In genomic region chr1:206032356-206033140, GRCh38 we compare ENCODE assay signal across 29 cellular contexts. TPM values are rescaled to one million over a fixed set of nuclear protein-coding genes. Genes with fewer than 3 reads are reported as not detected.
DNase-seq lines count a peak whose midpoint lies in the region; ATAC-seq and TF ChIP-seq lines count a peak whose summit lies in the region.
"Had no signal": no experiment of that assay in that cellular context is flagged by ENCODE, and none has a peak within 500 bp of the region (broad histone marks: within the 10 kb centered on the region; RNA-seq: fewer than 3 reads in every experiment).

No MANE protein-coding gene starts in this region.

- H3K9me3 ChIP-seq in SJSA1 (replicated peaks) (peaks cover 5% of the 10 kb centered on the region; the same call in 1 of the 2 replicates), breast epithelium (no peaks in the 10 kb centered on the region)
- H3K9me3 ChIP-seq: Caco-2, left ventricle myocardium inferior, mucosa of descending colon, Peyer's patch, prostate gland, spleen, upper lobe of right lung had no signal

- no peak for ATAC-seq in SK-N-SH treated with all-trans-retinoic acid at 6 μM for 48 hours
- ATAC-seq: activated CD8-positive, alpha-beta memory T cell treated with anti-CD3 and anti-CD28 coated beads, Interleukin-2, amount 10 ng/mL, durations not matched to agents 7 days and 5 days; activated T-helper 17 cell treated with anti-CD3 and anti-CD28 coated beads, Interleukin-2, amount 50 U/mL, for 72 hours; mucosa of descending colon; upper lobe of right lung had no signal

- DNase-seq in NCI-H82 (lab: John Stamatoyannopoulos, UW) (peak; percentile 29), NCI-H82 treated with DMSO at 0.1 percent for 48 hours (lab: John Stamatoyannopoulos, UW; ENCODE audit: unreplicated experiment) (no peak), SJSA1 (ENCODE audit: low read depth in 1 of 2, low spot score in 2 of 2) (peak in 1 of 2 experiments; percentile 28), fibroblast of the aortic adventitia (ENCODE audit: low read depth) (peak; percentile 11), NCI-H2196 (lab: John Stamatoyannopoulos, UW; ENCODE audit: unreplicated experiment) (no peak), breast epithelium (ENCODE audit: low spot score in 2 of 2) (no peak)
- no peak for DNase-seq in activated T-cell treated with anti-CD3 and anti-CD28 coated beads, Interleukin-2, amount 50 U/mL, for 24 hours
- DNase-seq: activated CD4-positive, alpha-beta T cell treated with anti-CD3 and anti-CD28 coated beads for 48 hours; activated CD8-positive, alpha-beta memory T cell treated with anti-CD3 and anti-CD28 coated beads, Interleukin-2, amount 10 ng/mL, durations not matched to agents 7 days and 5 days; Caco-2; cortex of kidney; GOT3; left ventricle myocardium inferior; mucosa of descending colon; NCI-H1436; NCI-H2171; NCI-H69; Peyer's patch; spleen; stimulated activated CD4-positive, alpha-beta T cell treated with anti-CD3 and anti-CD28 coated beads, Interleukin-4, amount 100 ng/mL, for 4 hours; upper lobe of right lung had no signal

- H3K27ac Mint-ChIP-seq in activated T-cell treated with anti-CD3 and anti-CD28 coated beads, Interleukin-2, amount 50 U/mL, for 24 hours = no peak overlapping the region
- H3K27ac Mint-ChIP-seq: activated CD8-positive, alpha-beta memory T cell treated with anti-CD3 and anti-CD28 coated beads, Interleukin-2, amount 10 ng/mL, durations not matched to agents 7 days and 5 days; activated T-helper 17 cell treated with anti-CD3 and anti-CD28 coated beads, Interleukin-2, amount 50 U/mL, for 72 hours; brain; neural progenitor cell had no signal

- H3K4me1 ChIP-seq in SJSA1 (replicated peaks) (peaks cover 13% of the 10 kb centered on the region), breast epithelium (no peaks in the 10 kb centered on the region)
- H3K4me1 ChIP-seq: left ventricle myocardium inferior, prostate gland had no signal

- TF ChIP-seq POLR2A in breast epithelium (IDR thresholded peaks at IDR 0.05) = no peak

- intact Hi-C loops in breast epithelium (cut with DNase I; ENCODE audit: low total_unique reads) = no loop called here

- H3K4me3 ChIP-seq in SJSA1 (no peak overlapping the region), fibroblast of the aortic adventitia (ENCODE audit: low read depth, low read length) (no peak overlapping the region), breast epithelium (no peak overlapping the region)
- H3K4me3 ChIP-seq: left ventricle myocardium inferior, mucosa of descending colon, neural progenitor cell, Peyer's patch, prostate gland, spleen, upper lobe of right lung had no signal

- peaks cover 15% of the 10 kb centered on the region for H3K4me1 Mint-ChIP-seq in activated T-cell treated with anti-CD3 and anti-CD28 coated beads, Interleukin-2, amount 50 U/mL, for 24 hours (ENCODE audit: low read depth)

- no peak for TF ChIP-seq CTCF in fibroblast of the aortic adventitia (IDR thresholded peaks at IDR 0.05; ENCODE audit: insufficient read depth, low read length)
- no peak for TF ChIP-seq CTCF in breast epithelium (IDR thresholded peaks at IDR 0.05)

- H3K36me3 ChIP-seq in SJSA1 (no peaks in the 10 kb centered on the region), breast epithelium (no peaks in the 10 kb centered on the region)
- H3K36me3 ChIP-seq: left ventricle myocardium inferior, neural progenitor cell, Peyer's patch, prostate gland, spleen, upper lobe of right lung had no signal

- H3K27me3 Mint-ChIP-seq in activated T-cell treated with anti-CD3 and anti-CD28 coated beads, Interleukin-2, amount 50 U/mL, for 24 hours = peaks cover 27% of the 10 kb centered on the region

- H3K27me3 ChIP-seq in SJSA1 (replicated peaks) (peaks cover 33% of the 10 kb centered on the region), breast epithelium (no peaks in the 10 kb centered on the region)
- H3K27me3 ChIP-seq: neural progenitor cell, Peyer's patch, upper lobe of right lung had no signal

- no peaks in the 10 kb centered on the region for H3K36me3 Mint-ChIP-seq in activated T-cell treated with anti-CD3 and anti-CD28 coated beads, Interleukin-2, amount 50 U/mL, for 24 hours (ENCODE audit: low read depth)
- H3K36me3 Mint-ChIP-seq: activated CD8-positive, alpha-beta memory T cell treated with anti-CD3 and anti-CD28 coated beads, Interleukin-2, amount 10 ng/mL, durations not matched to agents 7 days and 5 days; brain; neural progenitor cell had no signal

- H3K4me3 Mint-ChIP-seq in activated T-cell treated with anti-CD3 and anti-CD28 coated beads, Interleukin-2, amount 50 U/mL, for 24 hours = no peak overlapping the region
- H3K4me3 Mint-ChIP-seq: activated CD8-positive, alpha-beta memory T cell treated with anti-CD3 and anti-CD28 coated beads, Interleukin-2, amount 10 ng/mL, durations not matched to agents 7 days and 5 days; activated T-helper 17 cell treated with anti-CD3 and anti-CD28 coated beads, Interleukin-2, amount 50 U/mL, for 72 hours; brain; neural progenitor cell had no signal

- no peaks in the 10 kb centered on the region for H3K9me3 Mint-ChIP-seq in activated T-cell treated with anti-CD3 and anti-CD28 coated beads, Interleukin-2, amount 50 U/mL, for 24 hours
- H3K9me3 Mint-ChIP-seq: activated T-helper 17 cell treated with anti-CD3 and anti-CD28 coated beads, Interleukin-2, amount 50 U/mL, for 72 hours had no signal

- H3K27ac ChIP-seq in SJSA1 = peak overlapping the region; percentile 17; the same call in 1 of the 2 replicates
- H3K27ac ChIP-seq in breast epithelium = no peak overlapping the region
- H3K27ac ChIP-seq: 22Rv1, left ventricle myocardium inferior, neural progenitor cell, prostate gland, upper lobe of right lung had no signal

TF ChIP-seq in SK-N-SH treated with all-trans-retinoic acid at 6 μM for 48 hours, 23 proteins besides CTCF, POLR2A, EP300 and RAD21:
- TF ChIP-seq TSHZ2 (CRISPR knock-in tag; IDR thresholded peaks at IDR 0.05) (no peak), PPARA (CRISPR knock-in tag; IDR thresholded peaks at IDR 0.05; ENCODE audit: borderline replicate concordance) (no peak), BACH2 (CRISPR knock-in tag; IDR thresholded peaks at IDR 0.05; ENCODE audit: borderline replicate concordance) (no peak), CSRNP3 (CRISPR knock-in tag; IDR thresholded peaks at IDR 0.05) (no peak), GLIS3 (CRISPR knock-in tag; IDR thresholded peaks at IDR 0.05) (no peak)

RNA-seq across cellular contexts. Expression of gene CTSE, which starts 8.9 kb away (rescaled TPM):
- total RNA-seq in SJSA1 (2014; rRNA removed; shearing (Covaris generic)) = 0.31 TPM in 1 of 2 replicates, not detected in the other
- total RNA-seq in fibroblast of the aortic adventitia (ENCODE audit: low replicate concordance) = not detected in 2 replicates
- under 1 TPM in 1 of 3 donors, not detected in 2; under 0.01 TPM for total RNA-seq in breast epithelium
- total RNA-seq: activated CD8-positive, alpha-beta memory T cell treated with anti-CD3 and anti-CD28 coated beads, Interleukin-2, amount 10 ng/mL, durations not matched to agents 7 days and 5 days; activated T-helper 17 cell treated with anti-CD3 and anti-CD28 coated beads, Interleukin-2, amount 50 U/mL, for 72 hours; Daoy; left ventricle myocardium inferior; LHCN-M2; prostate gland had no signal

RNA-seq across cellular contexts. Expression of gene RHEX, which starts 20.4 kb away (rescaled TPM):
- not detected in 2 replicates for total RNA-seq in SJSA1 (2014; rRNA removed; shearing (Covaris generic))
- total RNA-seq in fibroblast of the aortic adventitia (ENCODE audit: low replicate concordance) = not detected in 2 replicates
- total RNA-seq in breast epithelium = 10 to 100 TPM in 1 of 3 donors, 1 to 10 TPM in 1, under 1 TPM in 1; 0.98 to 20.6 (median 4.4) TPM
- total RNA-seq: activated CD8-positive, alpha-beta memory T cell treated with anti-CD3 and anti-CD28 coated beads, Interleukin-2, amount 10 ng/mL, durations not matched to agents 7 days and 5 days; activated T-helper 17 cell treated with anti-CD3 and anti-CD28 coated beads, Interleukin-2, amount 50 U/mL, for 72 hours; Caco-2; Daoy; LHCN-M2 had no signal

RNA-seq across cellular contexts. Expression of gene RAB7B, which starts 29.4 kb away (rescaled TPM):
- 0.19 and 0.55 TPM in 2 replicates for total RNA-seq in SJSA1 (2014; rRNA removed; shearing (Covaris generic))
- 4.3 and 7.4 TPM in 2 replicates for total RNA-seq in fibroblast of the aortic adventitia (ENCODE audit: low replicate concordance)
- 1 to 10 TPM; 1.3 to 6.6 (median 2.9) TPM for total RNA-seq in breast epithelium
- total RNA-seq: activated CD8-positive, alpha-beta memory T cell treated with anti-CD3 and anti-CD28 coated beads, Interleukin-2, amount 10 ng/mL, durations not matched to agents 7 days and 5 days; activated T-helper 17 cell treated with anti-CD3 and anti-CD28 coated beads, Interleukin-2, amount 50 U/mL, for 72 hours; Caco-2 had no signal

Comparison
In these comparisons a context has a peak if more than half of its experiments do, and no peak if none do; other contexts are left out.
1. DNase-seq: peak in NCI-H82 (single experiment) and fibroblast of the aortic adventitia (single experiment); none in NCI-H82 treated with DMSO at 0.1 percent for 48 hours (single experiment), NCI-H2196 (single experiment), breast epithelium (0 of 2) and activated T-cell treated with anti-CD3 and anti-CD28 coated beads, Interleukin-2, amount 50 U/mL, for 24 hours (single experiment).